ENCODE assay signal across 10 cellular contexts in genomic region chr7:66055321-66055956, GRCh38. TPM values are rescaled to one million over a fixed set of nuclear protein-coding genes. Genes with fewer than 3 reads are reported as not detected.
DNase-seq lines count a peak whose midpoint lies in the region; ATAC-seq and TF ChIP-seq lines count a peak whose summit lies in the region.
"Had no signal": no experiment of that assay in that cellular context is flagged by ENCODE, and none has a peak within 500 bp of the region (broad histone marks: within the 10 kb centered on the region; RNA-seq: fewer than 3 reads in every experiment).

No MANE protein-coding gene starts in this region.

- H3K4me2 ChIP-seq in GM23248 (ENCODE audit: unreplicated experiment) = no peak overlapping the region

- H3K9me3 ChIP-seq in GM23248 (ENCODE audit: low read depth) = no peaks in the 10 kb centered on the region
- H3K9me3 ChIP-seq in left lung = no peaks in the 10 kb centered on the region
- H3K9me3 ChIP-seq: pancreas had no signal

- H3F3A ChIP-seq in GM23248 (ENCODE audit: insufficient read depth) = peaks cover 15% of the 10 kb centered on the region

- H3K4me3 ChIP-seq in GM23248 (no peak overlapping the region), left lung (no peak overlapping the region)
- H3K4me3 ChIP-seq: pancreas had no signal

- H2AFZ ChIP-seq in GM23248 = no peak overlapping the region

- no peaks in the 10 kb centered on the region for H3K79me2 ChIP-seq in GM23248 (ENCODE audit: insufficient read depth)

- H3K36me3 ChIP-seq in GM23248 (ENCODE audit: low read depth) = no peaks in the 10 kb centered on the region
- no peaks in the 10 kb centered on the region for H3K36me3 ChIP-seq in left lung
- H3K36me3 ChIP-seq: pancreas had no signal

- no peaks in the 10 kb centered on the region for H4K20me1 ChIP-seq in GM23248 (ENCODE audit: insufficient read depth)

- H3K27me3 ChIP-seq in GM23248 (replicated peaks; ENCODE audit: insufficient read depth) (no peaks in the 10 kb centered on the region), left lung (no peaks in the 10 kb centered on the region)
- H3K27me3 ChIP-seq: pancreas had no signal

- WGBS in GM23248 (ENCODE audit: low coverage in 1 of 2, low lambda C conversion rate in 2 of 2, missing lambda C conversion rate in 2 of 2), 2 experiments = 71 to 74% methylated on average over 9 of the region's 9 CpGs

- H3K9ac ChIP-seq in GM23248 = no peak overlapping the region

- DNase-seq in GM23248 (peak; percentile 82), posterior vena cava (ENCODE audit: low spot score) (peak; percentile 22), RPMI8226 (no peak), GM19240 (ENCODE audit: insufficient read length, low spot score) (no peak), left lung (no peak)
- DNase-seq: kidney, pancreas had no signal

- H3K27ac ChIP-seq in GM23248 (peak overlapping the region; percentile 15; the same call in 1 of the 2 replicates), left lung (no peak overlapping the region)
- H3K27ac ChIP-seq: pancreas had no signal

- peak; percentile 79 for ATAC-seq in GM18873 (IDR thresholded peaks at IDR 0.05; ENCODE audit: low FRiP score, unreplicated experiment)
- ATAC-seq in HG03457 (IDR thresholded peaks at IDR 0.05; ENCODE audit: unreplicated experiment) = peak; percentile 91
- ATAC-seq in left lung = no peak
- ATAC-seq: Panc1, pancreas had no signal

- intact Hi-C loops in posterior vena cava (cut with DNase I) (no loop called here), left lung (cut with DNase I) (no loop called here)

- no peaks in the 10 kb centered on the region for H3K9me2 ChIP-seq in GM23248 (ENCODE audit: insufficient read depth)

- H3K4me1 ChIP-seq in GM23248 (ENCODE audit: insufficient read depth) (peaks cover 33% of the 10 kb centered on the region), left lung (no peaks in the 10 kb centered on the region)
- H3K4me1 ChIP-seq: pancreas had no signal

- no peak for TF ChIP-seq CTCF in left lung (IDR thresholded peaks at IDR 0.05)

- in situ Hi-C loops in GM23248 (cut with MboI) = no loop called here

RNA-seq across cellular contexts. Expression of gene ASL, which starts 20.2 kb away (rescaled TPM):
- total RNA-seq in GM23248 (2014; rRNA removed; shearing (Covaris generic)) = 66.1 and 81.0 TPM in 2 replicates
- polyA plus RNA-seq in GM23248 (2016; fragmentation: Nextera tagmentation; extraction: Ambion mirVana) = 54.5 and 55.4 TPM in 2 replicates
- 10 to 100 TPM; 19.9 TPM for total RNA-seq in posterior vena cava
- 10 to 100 TPM; 49.0 to 50.6 TPM for total RNA-seq in left lung

RNA-seq across cellular contexts. Expression of gene CRCP, which starts 59.2 kb away (rescaled TPM):
- total RNA-seq in GM23248 (2014; rRNA removed; shearing (Covaris generic)) = 28.6 and 39.5 TPM in 2 replicates
- 31.3 and 35.4 TPM in 2 replicates for polyA plus RNA-seq in GM23248 (2016; fragmentation: Nextera tagmentation; extraction: Ambion mirVana)
- total RNA-seq in posterior vena cava = 10 to 100 TPM; 28.1 to 28.3 TPM
- total RNA-seq in left lung = 10 to 100 TPM; 27.1 to 29.4 TPM

Comparison
In these comparisons a context has a peak if more than half of its experiments do, and no peak if none do; other contexts are left out.
1. DNase-seq: peak in GM23248 (single experiment) and posterior vena cava (single experiment); none in RPMI8226 (single experiment), GM19240 (single experiment) and left lung (0 of 2).